In genomic region chr11:70203749-70204465, GRCh38 we compare ENCODE assay signal across 1 cellular context.
TF ChIP-seq lines count a peak whose summit lies in the region.

No MANE protein-coding gene starts in this region.

TF ChIP-seq in HepG2, 621 proteins besides CTCF, POLR2A, EP300 and RAD21 (continued from another document):
- TF ChIP-seq TIGD3 (CRISPR knock-in tag; IDR thresholded peaks at IDR 0.05; ENCODE audit: borderline replicate concordance) (no peak), NFYB (CRISPR knock-in tag; IDR thresholded peaks at IDR 0.05) (no peak), ZNF441 (CRISPR knock-in tag; IDR thresholded peaks at IDR 0.05; ENCODE audit: borderline replicate concordance) (0 out of 2 replicates have a peak, but pooled peaks have one; percentile 31)
